In the genomic region with DNA sequence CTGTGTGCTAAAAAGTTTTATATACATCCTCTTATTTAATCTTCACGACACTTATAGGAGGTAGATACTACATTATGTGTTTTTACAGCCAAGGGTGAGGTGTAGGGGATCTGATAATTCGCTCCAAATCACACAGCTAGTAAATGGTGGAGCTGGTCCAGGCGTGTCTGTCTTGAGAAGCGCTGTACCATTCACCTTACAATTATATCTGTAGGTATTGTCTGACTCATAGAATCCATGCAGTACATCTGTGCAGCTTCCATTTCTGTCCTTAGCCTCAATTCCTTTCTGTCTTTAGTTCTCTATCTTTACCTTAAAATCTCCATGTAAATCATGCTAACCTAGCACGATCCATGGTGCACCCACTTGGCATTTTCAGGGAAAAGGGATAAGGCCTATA, we compare ENCODE assay signal across 1 cellular context.
TF ChIP-seq lines count a peak whose summit lies in the region.

No MANE protein-coding gene starts in this region.

TF ChIP-seq in SK-N-SH treated with all-trans-retinoic acid at 6 μM for 48 hours, 23 proteins besides CTCF, POLR2A, EP300 and RAD21 (continued from another document):
- TF ChIP-seq, protein P1, sequence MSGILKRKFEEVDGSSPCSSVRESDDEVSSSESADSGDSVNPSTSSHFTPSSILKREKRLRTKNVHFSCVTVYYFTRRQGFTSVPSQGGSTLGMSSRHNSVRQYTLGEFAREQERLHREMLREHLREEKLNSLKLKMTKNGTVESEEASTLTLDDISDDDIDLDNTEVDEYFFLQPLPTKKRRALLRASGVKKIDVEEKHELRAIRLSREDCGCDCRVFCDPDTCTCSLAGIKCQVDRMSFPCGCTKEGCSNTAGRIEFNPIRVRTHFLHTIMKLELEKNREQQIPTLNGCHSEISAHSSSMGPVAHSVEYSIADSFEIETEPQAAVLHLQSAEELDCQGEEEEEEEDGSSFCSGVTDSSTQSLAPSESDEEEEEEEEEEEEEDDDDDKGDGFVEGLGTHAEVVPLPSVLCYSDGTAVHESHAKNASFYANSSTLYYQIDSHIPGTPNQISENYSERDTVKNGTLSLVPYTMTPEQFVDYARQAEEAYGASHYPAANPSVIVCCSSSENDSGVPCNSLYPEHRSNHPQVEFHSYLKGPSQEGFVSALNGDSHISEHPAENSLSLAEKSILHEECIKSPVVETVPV (CRISPR knock-in tag; IDR thresholded peaks at IDR 0.05), result no peak
- no peak for TF ChIP-seq PPARA (CRISPR knock-in tag; IDR thresholded peaks at IDR 0.05; ENCODE audit: borderline replicate concordance)
